Comparison of ENCODE assay signal across 10 cellular contexts in genomic region chr4:9812530-9813340, GRCh38. TPM values are rescaled to one million over a fixed set of nuclear protein-coding genes. Genes with fewer than 3 reads are reported as not detected.
DNase-seq lines count a peak whose midpoint lies in the region; ATAC-seq and TF ChIP-seq lines count a peak whose summit lies in the region.
"Had no signal": no experiment of that assay in that cellular context is flagged by ENCODE, and none has a peak within 500 bp of the region (broad histone marks: within the 10 kb centered on the region; RNA-seq: fewer than 3 reads in every experiment).

No MANE protein-coding gene starts in this region.

- peaks cover 13% of the 10 kb centered on the region for H3K4me1 Mint-ChIP-seq in activated T-helper 1 cell treated with anti-CD3 and anti-CD28 coated beads, Interleukin-12 subunit alpha, Interleukin-12 subunit beta, Interleukin-2, Interleukin-4 antibody, amounts not matched to agents 30 ng/mL and 10 ng/mL and 1 ng/mL, durations not matched to agents 14 hours and 24 hours and 36 hours (ENCODE audit: low read depth)

- DNase-seq in GM12864 (ENCODE audit: low read depth) (peak; percentile 5), NCI-H187 (lab: John Stamatoyannopoulos, UW) (no peak), hepatocyte (ENCODE audit: low spot score) (no peak), left lobe of liver (ENCODE audit: low spot score) (no peak), glomerular visceral epithelial cell (ENCODE audit: extremely low spot score) (no peak)
- DNase-seq in activated T-helper 1 cell treated with anti-CD3 and anti-CD28 coated beads, Interleukin-12 subunit alpha, Interleukin-12 subunit beta, Interleukin-2, Interleukin-4 antibody, amounts not matched to agents 30 ng/mL and 10 ng/mL and 1 ng/mL, durations not matched to agents 14 hours and 24 hours and 36 hours (ENCODE audit: low spot score) = peak; percentile 8

- ATAC-seq in GM19438 (IDR thresholded peaks at IDR 0.05; ENCODE audit: low read depth, unreplicated experiment) (peak; percentile 96), HG03097 (IDR thresholded peaks at IDR 0.05; ENCODE audit: low FRiP score, unreplicated experiment) (peak; percentile 93), left lobe of liver (no peak)

- H4K20me1 ChIP-seq in hepatocyte (ENCODE audit: insufficient read depth, poor library complexity, severe bottlenecking) = no peaks in the 10 kb centered on the region

- H3K9me3 Mint-ChIP-seq in activated T-helper 1 cell treated with anti-CD3 and anti-CD28 coated beads, Interleukin-12 subunit alpha, Interleukin-12 subunit beta, Interleukin-2, Interleukin-4 antibody, amounts not matched to agents 30 ng/mL and 10 ng/mL and 1 ng/mL, durations not matched to agents 14 hours and 24 hours and 36 hours = no peaks in the 10 kb centered on the region

- H3K36me3 Mint-ChIP-seq in activated T-helper 1 cell treated with anti-CD3 and anti-CD28 coated beads, Interleukin-12 subunit alpha, Interleukin-12 subunit beta, Interleukin-2, Interleukin-4 antibody, amounts not matched to agents 30 ng/mL and 10 ng/mL and 1 ng/mL, durations not matched to agents 14 hours and 24 hours and 36 hours (ENCODE audit: low read depth) = no peaks in the 10 kb centered on the region

- H3K4me3 Mint-ChIP-seq in activated T-helper 1 cell treated with anti-CD3 and anti-CD28 coated beads, Interleukin-12 subunit alpha, Interleukin-12 subunit beta, Interleukin-2, Interleukin-4 antibody, amounts not matched to agents 30 ng/mL and 10 ng/mL and 1 ng/mL, durations not matched to agents 14 hours and 24 hours and 36 hours = no peak overlapping the region

- no peak overlapping the region for H3K4me2 ChIP-seq in hepatocyte

- no peak overlapping the region for H3K27ac ChIP-seq in hepatocyte

- no peaks in the 10 kb centered on the region for H3K27me3 ChIP-seq in hepatocyte

- H3K9me3 ChIP-seq in hepatocyte (ENCODE audit: low read depth) = no peaks in the 10 kb centered on the region

- H3K27me3 Mint-ChIP-seq in activated T-helper 1 cell treated with anti-CD3 and anti-CD28 coated beads, Interleukin-12 subunit alpha, Interleukin-12 subunit beta, Interleukin-2, Interleukin-4 antibody, amounts not matched to agents 30 ng/mL and 10 ng/mL and 1 ng/mL, durations not matched to agents 14 hours and 24 hours and 36 hours (ENCODE audit: insufficient read depth) = peaks cover 28% of the 10 kb centered on the region

- no peaks in the 10 kb centered on the region for H3K4me1 ChIP-seq in hepatocyte (ENCODE audit: insufficient read depth)

- intact Hi-C loops in activated T-helper 1 cell treated with anti-CD3 and anti-CD28 coated beads, Interleukin-12 subunit alpha, Interleukin-12 subunit beta, Interleukin-2, Interleukin-4 antibody, amounts not matched to agents 30 ng/mL and 10 ng/mL and 1 ng/mL, durations not matched to agents 14 hours and 24 hours and 36 hours (cut with micrococcal nuclease) = loop anchor here (1.0 to 10.0 kb wide), 4 partner anchors 13 to 922 kb away; no protein-coding TSS in a partner anchor

- no peak overlapping the region for H2AFZ ChIP-seq in hepatocyte

- 64% methylated on average over 4 of the region's 4 CpGs for WGBS in hepatocyte (ENCODE audit: low lambda C conversion rate, missing lambda C conversion rate)

- TF ChIP-seq CTCF in GM12864 (IDR thresholded peaks at IDR 0.05; ENCODE audit: low read depth, low read length, missing control alignments) (no peak), hepatocyte (IDR thresholded peaks at IDR 0.05; ENCODE audit: poor library complexity) (no peak)

- no peak overlapping the region for H3K27ac Mint-ChIP-seq in activated T-helper 1 cell treated with anti-CD3 and anti-CD28 coated beads, Interleukin-12 subunit alpha, Interleukin-12 subunit beta, Interleukin-2, Interleukin-4 antibody, amounts not matched to agents 30 ng/mL and 10 ng/mL and 1 ng/mL, durations not matched to agents 14 hours and 24 hours and 36 hours

- H3K4me3 ChIP-seq in GM12864 (ENCODE audit: low read depth, low read length) = no peak overlapping the region
- H3K4me3 ChIP-seq in hepatocyte = no peak overlapping the region

- H3K9me2 ChIP-seq in hepatocyte (replicated peaks; ENCODE audit: insufficient read depth) = no peaks in the 10 kb centered on the region

- no peaks in the 10 kb centered on the region for H3K36me3 ChIP-seq in hepatocyte (replicated peaks; ENCODE audit: insufficient read depth, low read depth)

- no peaks in the 10 kb centered on the region for H3K79me2 ChIP-seq in hepatocyte

RNA-seq across cellular contexts. Expression of gene DRD5, which starts 31.3 kb away (rescaled TPM):
- total RNA-seq in activated T-helper 1 cell treated with anti-CD3 and anti-CD28 coated beads, Interleukin-12 subunit alpha, Interleukin-12 subunit beta, Interleukin-2, Interleukin-4 antibody, amounts not matched to agents 30 ng/mL and 10 ng/mL and 1 ng/mL, durations not matched to agents 14 hours and 24 hours and 36 hours = not detected in 2 replicates
- total RNA-seq in hepatocyte (not detected in 2 replicates), left lobe of liver (not detected)
- polyA plus RNA-seq in hepatocyte = not detected in 2 replicates
- total RNA-seq: astrocyte, pulmonary artery endothelial cell had no signal

Comparison
In these comparisons a context has a peak if more than half of its experiments do, and no peak if none do; other contexts are left out.
1. DNase-seq: peak in GM12864 (single experiment) and activated T-helper 1 cell treated with anti-CD3 and anti-CD28 coated beads, Interleukin-12 subunit alpha, Interleukin-12 subunit beta, Interleukin-2, Interleukin-4 antibody, amounts not matched to agents 30 ng/mL and 10 ng/mL and 1 ng/mL, durations not matched to agents 14 hours and 24 hours and 36 hours (single experiment); none in NCI-H187 (0 of 2), hepatocyte (single experiment), left lobe of liver (single experiment) and glomerular visceral epithelial cell (single experiment).